21 cellular contexts compared by ENCODE assay signal in the genomic region with DNA sequence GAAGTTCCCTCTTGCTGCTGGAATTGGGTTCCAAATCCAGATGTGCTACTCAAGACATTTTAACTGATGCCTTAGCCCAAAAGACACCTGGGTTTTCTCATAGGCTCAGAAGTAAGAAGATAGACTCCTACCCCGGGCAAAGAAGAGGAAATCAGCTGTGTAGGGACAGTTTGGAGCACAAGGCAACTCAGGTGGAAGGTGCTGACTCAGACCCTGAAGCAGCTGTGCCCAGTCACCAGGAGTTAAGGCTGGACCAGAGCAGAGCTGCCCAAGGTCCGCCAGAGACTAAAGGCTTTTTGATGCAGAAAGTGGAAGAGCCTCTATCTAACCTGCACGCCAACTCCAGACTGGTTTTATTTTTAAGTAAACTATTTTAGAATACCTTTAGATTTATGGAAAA. TPM values are rescaled to one million over a fixed set of nuclear protein-coding genes. Genes with fewer than 3 reads are reported as not detected.
DNase-seq lines count a peak whose midpoint lies in the region; ATAC-seq and TF ChIP-seq lines count a peak whose summit lies in the region.
"Had no signal": no experiment of that assay in that cellular context is flagged by ENCODE, and none has a peak within 500 bp of the region (broad histone marks: within the 10 kb centered on the region; RNA-seq: fewer than 3 reads in every experiment).

No MANE protein-coding gene starts in this region.

- H3K27ac Mint-ChIP-seq in activated naive CD4-positive, alpha-beta T cell treated with anti-CD3 and anti-CD28 coated beads, Interleukin-2, amount 50 U/mL, for 24 hours: peak overlapping the region; percentile 46
- H3K27ac Mint-ChIP-seq in activated B cell treated with CpG ODN at 0.5 μM for 24 hours: peak overlapping the region; percentile 4
- peak overlapping the region in 4 of 6 donors; percentile 4 to 63 (median 26) for H3K27ac Mint-ChIP-seq in naive B cell
- H3K27ac Mint-ChIP-seq: GM23338 had no signal

- ATAC-seq in activated B cell treated with CpG ODN at 0.5 μM for 24 hours (ENCODE audit: low read depth) (no peak), naive B cell (ENCODE audit: low read depth in 2 of 2) (no peak), GM18519 (IDR thresholded peaks at IDR 0.05; ENCODE audit: low FRiP score, unreplicated experiment) (no peak)
- ATAC-seq: A549, GM23338 had no signal

- H3K4me1 Mint-ChIP-seq in activated naive CD4-positive, alpha-beta T cell treated with anti-CD3 and anti-CD28 coated beads, Interleukin-2, amount 50 U/mL, for 24 hours: peaks cover 11% of the 10 kb centered on the region
- H3K4me1 Mint-ChIP-seq in activated B cell treated with CpG ODN at 0.5 μM for 24 hours: no peaks in the 10 kb centered on the region
- peaks cover 12 to 30% (median 29%) of the 10 kb centered on the region in 3 donors for H3K4me1 Mint-ChIP-seq in naive B cell
- H3K4me1 Mint-ChIP-seq: GM23338 had no signal

- CTCF ChIA-PET in activated B cell treated with CpG ODN at 0.5 μM for 24 hours (lab: Charles Lee): no interaction called here

- DNase-seq in activated naive CD4-positive, alpha-beta T cell treated with Interleukin-2 at 50 U/mL for 16 hours: no peak
- DNase-seq in activated B cell treated with CpG ODN at 0.5 μM for 24 hours: no peak
- DNase-seq in naive B cell: no peak
- DNase-seq in stimulated activated CD4-positive, alpha-beta T cell treated with anti-CD3 and anti-CD28 coated beads, Interleukin-2, amount 100 ng/mL, for 24 hours: no peak
- no peak for DNase-seq in HPDE6-E6E7 (ENCODE audit: extremely low spot score)
- DNase-seq: CD8-positive, alpha-beta memory T cell; DMS53; EL; HCEC 1CT; MM.1S; NCI-H1092; NCI-H146; NCI-H2029 treated with DMSO at 0.1 percent for 48 hours; NCI-H2171; NCI-H446; NCI-H69; SHP77 had no signal

- intact Hi-C loops in activated B cell treated with CpG ODN at 0.5 μM for 24 hours (cut with micrococcal nuclease): no loop called here

- no peaks in the 10 kb centered on the region for H3K27me3 Mint-ChIP-seq in activated naive CD4-positive, alpha-beta T cell treated with anti-CD3 and anti-CD28 coated beads, Interleukin-2, amount 50 U/mL, for 24 hours
- no peaks in the 10 kb centered on the region for H3K27me3 Mint-ChIP-seq in activated B cell treated with CpG ODN at 0.5 μM for 24 hours
- no peaks in the 10 kb centered on the region for H3K27me3 Mint-ChIP-seq in naive B cell
- H3K27me3 Mint-ChIP-seq: CD8-positive, alpha-beta memory T cell had no signal

- H3K36me3 Mint-ChIP-seq in activated naive CD4-positive, alpha-beta T cell treated with anti-CD3 and anti-CD28 coated beads, Interleukin-2, amount 50 U/mL, for 24 hours: peaks cover 2% of the 10 kb centered on the region
- H3K36me3 Mint-ChIP-seq in activated B cell treated with CpG ODN at 0.5 μM for 24 hours (ENCODE audit: low read depth): peaks cover 40% of the 10 kb centered on the region
- peaks cover 0 to 14% of the 10 kb centered on the region in 2 donors for H3K36me3 Mint-ChIP-seq in naive B cell

- no peak overlapping the region for H3K4me3 Mint-ChIP-seq in activated naive CD4-positive, alpha-beta T cell treated with anti-CD3 and anti-CD28 coated beads, Interleukin-2, amount 50 U/mL, for 24 hours
- H3K4me3 Mint-ChIP-seq in activated B cell treated with CpG ODN at 0.5 μM for 24 hours (no peak overlapping the region), naive B cell (peak overlapping the region in 1 of 8 donors; percentile 5)
- H3K4me3 Mint-ChIP-seq: CD8-positive, alpha-beta memory T cell; GM23338 had no signal

- no peaks in the 10 kb centered on the region for H3K9me3 Mint-ChIP-seq in activated naive CD4-positive, alpha-beta T cell treated with anti-CD3 and anti-CD28 coated beads, Interleukin-2, amount 50 U/mL, for 24 hours
- H3K9me3 Mint-ChIP-seq in activated B cell treated with CpG ODN at 0.5 μM for 24 hours (no peaks in the 10 kb centered on the region), naive B cell (peaks cover 0 to 2% (median 0%) of the 10 kb centered on the region in 7 donors)
- H3K9me3 Mint-ChIP-seq: CD8-positive, alpha-beta memory T cell; GM23338 had no signal

- no peak for TF ChIP-seq CTCF in activated B cell treated with CpG ODN at 0.5 μM for 24 hours (IDR thresholded peaks at IDR 0.05)

- POLR2A ChIA-PET in activated B cell treated with CpG ODN at 0.5 μM for 24 hours (lab: Charles Lee): no interaction called here

RNA-seq across cellular contexts. Expression of a gene that starts 9.7 kb away (rescaled TPM):
- total RNA-seq in activated B cell treated with CpG ODN at 0.5 μM for 24 hours: 37.0 and 45.6 TPM in 2 replicates
- 1 to 10 TPM in 5 of 6 donors, under 1 TPM in 1; 0.17 to 9.3 (median 5.6) TPM for polyA plus RNA-seq in naive B cell (ENCODE audit: low read depth in 6 of 6)

RNA-seq across cellular contexts. Expression of a gene that starts 20.6 kb away (rescaled TPM):
- total RNA-seq in activated B cell treated with CpG ODN at 0.5 μM for 24 hours: 115 and 118 TPM in 2 replicates
- polyA plus RNA-seq in naive B cell (ENCODE audit: low read depth in 6 of 6): 10 to 100 TPM; 10.3 to 13.3 (median 12.2) TPM

RNA-seq across cellular contexts. Expression of a gene that starts 30.2 kb away (rescaled TPM):
- 0.93 and 1.0 TPM in 2 replicates for total RNA-seq in activated B cell treated with CpG ODN at 0.5 μM for 24 hours
- polyA plus RNA-seq in naive B cell (ENCODE audit: low read depth in 6 of 6): not detected
- polyA plus RNA-seq: CD8-positive, alpha-beta memory T cell had no signal

RNA-seq across cellular contexts. Expression of a gene that starts 41.1 kb away (rescaled TPM):
- total RNA-seq in activated B cell treated with CpG ODN at 0.5 μM for 24 hours: 53.4 and 62.6 TPM in 2 replicates
- polyA plus RNA-seq in naive B cell (ENCODE audit: low read depth in 6 of 6): 10 to 100 TPM; 57.1 to 82.1 (median 66.0) TPM

RNA-seq across cellular contexts. Expression of a gene that starts 43.9 kb away (rescaled TPM):
- not detected in 2 replicates for total RNA-seq in activated B cell treated with CpG ODN at 0.5 μM for 24 hours
- not detected for polyA plus RNA-seq in naive B cell (ENCODE audit: low read depth in 6 of 6)
- total RNA-seq: CD8-positive, alpha-beta memory T cell had no signal
- polyA plus RNA-seq: CD8-positive, alpha-beta memory T cell had no signal
